Comparison of ENCODE assay signal across 12 cellular contexts in the genomic region with DNA sequence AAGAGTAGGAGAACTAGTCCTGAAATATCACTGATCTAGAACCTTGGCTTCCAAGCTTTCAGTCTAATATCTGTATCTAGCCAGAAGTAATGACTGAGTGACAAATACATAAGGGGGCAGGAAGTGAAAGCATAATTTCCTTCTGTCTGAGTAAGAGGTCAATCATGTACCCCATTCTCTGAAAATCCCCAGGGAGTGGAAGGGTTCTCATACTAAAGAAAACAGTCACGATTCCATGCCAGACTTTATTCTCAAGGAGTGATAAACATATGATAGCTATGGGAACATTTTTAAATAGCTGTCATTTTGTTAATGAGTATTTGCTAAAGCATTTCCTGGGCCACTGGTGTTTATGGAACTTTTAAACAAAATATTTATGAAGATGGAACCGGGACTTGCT.
A peak's percentile ranks its signal among the peaks of the same experiment; 100 is the strongest.
DNase-seq lines count a peak whose midpoint lies in the region; ATAC-seq and TF ChIP-seq lines count a peak whose summit lies in the region.
"Had no signal": no experiment of that assay in that cellular context is flagged by ENCODE, and none has a peak within 500 bp of the region (broad histone marks: within the 10 kb centered on the region; RNA-seq: fewer than 3 reads in every experiment).

No MANE protein-coding gene starts in this region.

- BruUV-seq in OCI-LY7 (replicated peaks; lab: Mats Ljungman, UMichigan), result no TSS peak

- in situ Hi-C loops in GM13977 (cut with MboI; ENCODE audit: low pct_unique_long_range_greater_than_20kb, low sequenced_read_pairs, unreplicated experiment), result no loop called here

- intact Hi-C loops in cardiac septum (cut with DNase I), result no loop called here
- intact Hi-C loops in OCI-LY7 (cut with micrococcal nuclease; ENCODE audit: unreplicated experiment), result no loop called here
- intact Hi-C loops in CD14-positive monocyte (cut with micrococcal nuclease), result no loop called here

- no peaks in the 10 kb centered on the region for H3K36me3 ChIP-seq in right atrium auricular region
- H3K36me3 ChIP-seq in OCI-LY7 (ENCODE audit: insufficient read depth, low read length), result no peaks in the 10 kb centered on the region
- no peaks in the 10 kb centered on the region for H3K36me3 ChIP-seq in thoracic aorta
- H3K36me3 ChIP-seq: BE2C, neural progenitor cell had no signal

- no peak overlapping the region for H3K4me3 Mint-ChIP-seq in CD14-positive monocyte
- H3K4me3 Mint-ChIP-seq: activated CD8-positive, alpha-beta memory T cell treated with anti-CD3 and anti-CD28 coated beads, Interleukin-2, amount 10 ng/mL, durations not matched to agents 7 days and 5 days; neural progenitor cell had no signal

- peaks cover 0 to 7% of the 10 kb centered on the region in 2 donors for H3K36me3 Mint-ChIP-seq in CD14-positive monocyte
- H3K36me3 Mint-ChIP-seq: activated CD8-positive, alpha-beta memory T cell treated with anti-CD3 and anti-CD28 coated beads, Interleukin-2, amount 10 ng/mL, durations not matched to agents 7 days and 5 days; brain; neural progenitor cell had no signal

- POLR2A ChIA-PET in OCI-LY7 (lab: Charles Lee), result interaction anchor here (0.5 to 1.3 kb wide), 5 partner anchors 10 to 303 kb away, joined by 3 to 5 read pairs (median 3); no protein-coding TSS in a partner anchor

- H3K9me3 ChIP-seq in right atrium auricular region, result no peaks in the 10 kb centered on the region
- peaks cover 3% of the 10 kb centered on the region; the same call in 1 of the 2 replicates for H3K9me3 ChIP-seq in OCI-LY7 (ENCODE audit: low read length)
- no peaks in the 10 kb centered on the region for H3K9me3 ChIP-seq in thoracic aorta
- H3K9me3 ChIP-seq: BE2C had no signal

- peaks cover 3% of the 10 kb centered on the region for H3K4me1 Mint-ChIP-seq in CD14-positive monocyte
- H3K4me1 Mint-ChIP-seq: activated CD8-positive, alpha-beta memory T cell treated with anti-CD3 and anti-CD28 coated beads, Interleukin-2, amount 10 ng/mL, durations not matched to agents 7 days and 5 days had no signal

- H3K27me3 ChIP-seq in right atrium auricular region (no peaks in the 10 kb centered on the region), thoracic aorta (replicated peaks; ENCODE audit: insufficient read depth) (no peaks in the 10 kb centered on the region)
- H3K27me3 ChIP-seq: BE2C, neural progenitor cell had no signal

- H2AFZ ChIP-seq in OCI-LY7 (ENCODE audit: low read length), result peak overlapping the region; percentile 49; the same call in 1 of the 2 replicates

- ATAC-seq in thoracic aorta (ENCODE audit: insufficient number of reproducible peaks, low FRiP score, low read depth), result peak; percentile 54
- ATAC-seq: activated CD8-positive, alpha-beta memory T cell treated with anti-CD3 and anti-CD28 coated beads, Interleukin-2, amount 10 ng/mL, durations not matched to agents 7 days and 5 days had no signal

- H3K4me1 ChIP-seq in right atrium auricular region (peaks cover 0 to 67% of the 10 kb centered on the region in 2 donors), OCI-LY7 (ENCODE audit: insufficient read depth, low read length, poor library complexity, severe bottlenecking) (peaks cover 44% of the 10 kb centered on the region), thoracic aorta (ENCODE audit: control insufficient read depth in 1 of 2, low read depth in 2 of 2) (peaks cover 19 to 40% of the 10 kb centered on the region in 2 donors)
- H3K4me1 ChIP-seq: BE2C, neural progenitor cell had no signal

- H3K4me2 ChIP-seq in OCI-LY7 (ENCODE audit: low read length), result 0 out of 2 replicates have a peak overlapping the region, but pooled peaks have one; percentile 16
- H3K4me2 ChIP-seq: neural progenitor cell had no signal

- H4K20me1 ChIP-seq in OCI-LY7 (ENCODE audit: insufficient read depth, low read length), result no peaks in the 10 kb centered on the region

- H3K4me3 ChIP-seq in right atrium auricular region, result no peak overlapping the region
- no peak overlapping the region for H3K4me3 ChIP-seq in OCI-LY7 (ENCODE audit: low read depth, low read length, poor library complexity, severe bottlenecking)
- no peak overlapping the region for H3K4me3 ChIP-seq in fibroblast of the aortic adventitia (ENCODE audit: low read depth, low read length)
- H3K4me3 ChIP-seq in thoracic aorta, result no peak overlapping the region
- H3K4me3 ChIP-seq: neural progenitor cell had no signal

- DNase-seq in right atrium auricular region (ENCODE audit: low spot score) (no peak), cardiac septum (ENCODE audit: low spot score) (no peak), OCI-LY7 (ENCODE audit: low spot score) (peak; percentile 27), fibroblast of the aortic adventitia (ENCODE audit: low read depth) (peak; percentile 87), thoracic aorta (ENCODE audit: low spot score) (no peak), Ammon's horn (ENCODE audit: low spot score) (no peak), GM13977 (ENCODE audit: low spot score) (no peak), CD14-positive monocyte (ENCODE audit: low spot score) (no peak)
- DNase-seq: activated CD8-positive, alpha-beta memory T cell treated with anti-CD3 and anti-CD28 coated beads, Interleukin-2, amount 10 ng/mL, durations not matched to agents 7 days and 5 days; BE2C had no signal

- no peaks in the 10 kb centered on the region for H3K9me3 Mint-ChIP-seq in CD14-positive monocyte
- H3K9me3 Mint-ChIP-seq: brain, neural progenitor cell had no signal

- TF ChIP-seq CTCF in right atrium auricular region (IDR thresholded peaks at IDR 0.05) (no peak), OCI-LY7 (conservative IDR thresholded peaks at IDR 0.05; ENCODE audit: low read length) (no peak), fibroblast of the aortic adventitia (IDR thresholded peaks at IDR 0.05; ENCODE audit: insufficient read depth, low read length) (no peak), thoracic aorta (IDR thresholded peaks at IDR 0.05) (no peak), GM13977 (IDR thresholded peaks at IDR 0.05; ENCODE audit: extremely low read depth, insufficient read depth, missing control alignments) (no peak), CD14-positive monocyte (IDR thresholded peaks at IDR 0.05) (no peak)

- H3K79me2 ChIP-seq in OCI-LY7 (ENCODE audit: insufficient read depth, low read depth, low read length), result no peaks in the 10 kb centered on the region

- H3K27ac Mint-ChIP-seq in CD14-positive monocyte, result no peak overlapping the region
- H3K27ac Mint-ChIP-seq: activated CD8-positive, alpha-beta memory T cell treated with anti-CD3 and anti-CD28 coated beads, Interleukin-2, amount 10 ng/mL, durations not matched to agents 7 days and 5 days; neural progenitor cell had no signal

- H3K9me2 ChIP-seq in OCI-LY7 (ENCODE audit: insufficient read depth, low read length), result no peaks in the 10 kb centered on the region

- peak overlapping the region; percentile 29 to 56 for H3K27ac ChIP-seq in right atrium auricular region
- no peak overlapping the region for H3K27ac ChIP-seq in OCI-LY7 (ENCODE audit: low read depth, low read length, poor library complexity, severe bottlenecking)
- peak overlapping the region in 1 of 2 donors; percentile 52 for H3K27ac ChIP-seq in thoracic aorta
- H3K27ac ChIP-seq: neural progenitor cell had no signal

- CTCF ChIA-PET in OCI-LY7 (lab: Charles Lee; ENCODE audit: unreplicated experiment), result no interaction called here

- H3K27me3 Mint-ChIP-seq in CD14-positive monocyte (ENCODE audit: low read depth in 3 of 3), result no peaks in the 10 kb centered on the region
- H3K27me3 Mint-ChIP-seq: activated CD8-positive, alpha-beta memory T cell treated with anti-CD3 and anti-CD28 coated beads, Interleukin-2, amount 10 ng/mL, durations not matched to agents 7 days and 5 days; brain had no signal

Comparison
In these comparisons a context has a peak if more than half of its experiments do, and no peak if none do; other contexts are left out.
1. DNase-seq: peak in OCI-LY7 (single experiment) and fibroblast of the aortic adventitia (single experiment); none in right atrium auricular region (single experiment), cardiac septum (single experiment), thoracic aorta (single experiment), Ammon's horn (single experiment), GM13977 (single experiment) and CD14-positive monocyte (single experiment).